1 cellular context compared by ENCODE assay signal in the genomic region with DNA sequence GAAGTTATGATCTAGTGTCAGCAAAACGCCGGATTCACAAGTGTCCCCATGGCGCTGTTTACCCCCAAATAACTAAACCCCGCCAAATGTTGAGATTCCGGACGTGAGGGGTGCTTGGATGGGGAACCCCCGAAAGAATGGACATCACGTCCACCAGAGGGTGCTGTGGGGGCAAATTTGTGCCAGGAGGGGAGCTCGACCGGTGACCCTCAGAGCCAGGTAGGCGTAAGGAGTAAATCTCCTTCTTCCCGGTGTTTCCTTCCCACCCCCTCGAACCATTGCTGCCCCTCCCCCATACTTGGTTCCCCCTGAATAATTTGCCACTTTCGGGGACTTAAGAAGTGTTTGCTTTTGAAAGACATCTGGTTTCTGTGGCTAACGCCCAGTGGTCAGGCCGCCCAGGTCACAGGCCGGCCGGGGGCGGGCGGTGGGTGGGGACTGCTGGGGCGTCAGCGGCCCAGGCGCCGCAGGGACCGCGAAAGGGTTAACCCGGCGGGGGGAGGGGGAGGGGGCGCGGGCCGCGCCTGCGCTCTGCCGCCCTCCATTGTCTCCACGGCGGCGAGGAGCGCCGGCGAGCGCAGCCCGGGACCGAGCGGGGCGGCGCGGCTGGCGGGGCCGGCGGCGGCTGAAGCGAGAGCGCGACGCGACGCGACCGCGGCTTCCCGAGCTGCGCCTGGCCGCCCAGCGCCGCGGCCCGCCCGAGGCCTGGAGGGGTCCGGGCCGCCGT.
A peak's percentile ranks its signal among the peaks of the same experiment; 100 is the strongest.
TF ChIP-seq lines count a peak whose summit lies in the region.

TSS of gene ZNRF1 (plus strand) at position 544 of the 727 bp plus-strand sequence. CDS start 648 bp downstream, outside the sequence.

TF ChIP-seq in HCT116, 20 proteins besides CTCF, POLR2A, EP300 and RAD21 (continued from another document):
- no peak for TF ChIP-seq REST (IDR thresholded peaks at IDR 0.05; ENCODE audit: low read depth)
- TF ChIP-seq CEBPB (IDR thresholded peaks at IDR 0.05; ENCODE audit: low read depth), result no peak
- TF ChIP-seq JUND (IDR thresholded peaks at IDR 0.05), result no peak
- TF ChIP-seq CBX3 (IDR thresholded peaks at IDR 0.05; ENCODE audit: low read depth), result no peak
- peak; percentile 22 for TF ChIP-seq YY1 (IDR thresholded peaks at IDR 0.05; ENCODE audit: extremely low read depth, insufficient replicate concordance, low read depth, low read length)
- TF ChIP-seq EZH2 (IDR thresholded peaks at IDR 0.05), result no peak
- TF ChIP-seq ZNF274 (IDR thresholded peaks at IDR 0.05; ENCODE audit: low read depth, low read length), result no peak
- peak; percentile 27; the same call in 1 of the 2 replicates for TF ChIP-seq SP1 (IDR thresholded peaks at IDR 0.05; ENCODE audit: low read depth)
- TF ChIP-seq ZFX (IDR thresholded peaks at IDR 0.05), result no peak
- TF ChIP-seq EZH2phosphoT487 (IDR thresholded peaks at IDR 0.05; ENCODE audit: borderline replicate concordance), result no peak
- no peak for TF ChIP-seq ZBTB33 (IDR thresholded peaks at IDR 0.05; ENCODE audit: extremely low read depth, insufficient replicate concordance, low read length)
- TF ChIP-seq FOSL1 (IDR thresholded peaks at IDR 0.05; ENCODE audit: low read depth), result no peak
- no peak for TF ChIP-seq ATF3 (IDR thresholded peaks at IDR 0.05)
- TF ChIP-seq SIN3A (IDR thresholded peaks at IDR 0.05; ENCODE audit: low read depth), result no peak
- no peak for TF ChIP-seq SRF (IDR thresholded peaks at IDR 0.05; ENCODE audit: low read depth)
- no peak for TF ChIP-seq TCF7L2 (IDR thresholded peaks at IDR 0.05; ENCODE audit: borderline replicate concordance, extremely low read depth, insufficient read depth, insufficient read length)
